Comparison of ENCODE assay signal across 12 cellular contexts in the genomic region with DNA sequence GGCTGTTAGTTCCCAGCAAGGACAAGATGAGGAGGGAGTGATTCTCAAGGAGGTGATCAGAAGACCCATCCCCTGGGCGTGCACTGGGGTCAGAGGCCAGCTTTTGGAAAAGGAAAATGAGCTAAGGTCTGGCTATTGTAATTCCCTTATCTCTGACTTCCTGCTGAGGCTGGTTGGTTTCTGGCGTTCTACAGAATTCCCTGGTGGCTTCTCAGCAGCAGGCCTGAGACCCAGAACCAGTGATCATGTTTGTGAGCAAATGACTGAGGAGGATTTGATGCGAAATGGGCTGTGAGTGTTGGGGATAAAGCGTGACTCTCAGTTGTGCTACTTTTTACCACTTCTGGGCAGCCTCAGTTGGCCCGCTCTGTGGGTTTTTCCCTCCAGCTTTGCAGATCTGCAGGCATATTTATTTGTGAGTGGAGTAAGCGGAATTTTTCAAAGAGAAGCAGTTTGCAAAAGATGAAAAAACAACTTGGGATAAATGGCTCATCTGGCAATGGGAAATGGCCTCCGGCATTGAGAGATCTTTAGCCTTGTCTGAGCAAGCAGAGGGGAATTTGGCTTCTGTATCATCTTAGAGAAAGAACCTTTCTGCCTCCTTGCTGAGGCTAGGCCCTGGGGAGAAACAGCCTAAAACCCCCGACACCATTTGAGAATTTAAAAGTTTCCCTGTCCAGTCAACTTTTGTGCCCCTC.
A peak's percentile ranks its signal among the peaks of the same experiment; 100 is the strongest.
DNase-seq lines count a peak whose midpoint lies in the region; ATAC-seq and TF ChIP-seq lines count a peak whose summit lies in the region.
"Had no signal": no experiment of that assay in that cellular context is flagged by ENCODE, and none has a peak within 500 bp of the region (broad histone marks: within the 10 kb centered on the region; RNA-seq: fewer than 3 reads in every experiment).

No MANE protein-coding gene starts in this region.

- WGBS in GM23248 (ENCODE audit: low coverage in 1 of 2, low lambda C conversion rate in 2 of 2, missing lambda C conversion rate in 2 of 2), 2 experiments, result 20 to 24% methylated on average over 8 of the region's 8 CpGs
- WGBS in body of pancreas, 2 donors, result 71 to 73% methylated on average over 8 of the region's 8 CpGs
- WGBS in heart right ventricle, 2 donors, result 51 to 63% methylated on average over 8 of the region's 8 CpGs
- 61 to 67% (median 63%) methylated on average over 8 of the region's 8 CpGs for WGBS in stomach, 5 donors

- H3K79me2 ChIP-seq in GM23248 (ENCODE audit: insufficient read depth), result no peaks in the 10 kb centered on the region

- H3K4me3 ChIP-seq in GM23248 (no peak overlapping the region), body of pancreas (no peak overlapping the region), heart right ventricle (no peak overlapping the region), stomach (no peak overlapping the region)

- H3K9me3 ChIP-seq in GM23248 (ENCODE audit: low read depth) (no peaks in the 10 kb centered on the region), body of pancreas (no peaks in the 10 kb centered on the region), heart right ventricle (no peaks in the 10 kb centered on the region), stomach (no peaks in the 10 kb centered on the region)

- peak; percentile 15 for ATAC-seq in body of pancreas
- ATAC-seq in heart right ventricle, result peak; percentile 48 to 84 (median 74)
- ATAC-seq: stimulated activated effector memory CD8-positive, alpha-beta T cell treated with anti-CD3 and anti-CD28 coated beads, Interleukin-12 subunit alpha, Interleukin-12 subunit beta, amount 100 ng/mL, for 72 hours; T-cell had no signal

- H3K36me3 ChIP-seq in GM23248 (ENCODE audit: low read depth) (no peaks in the 10 kb centered on the region), body of pancreas (replicated peaks in 1 of 2; ENCODE audit: insufficient read depth in 1 of 2, low read depth in 2 of 2) (no peaks in the 10 kb centered on the region), heart right ventricle (no peaks in the 10 kb centered on the region), stomach (no peaks in the 10 kb centered on the region)

- H3K27me3 ChIP-seq in GM23248 (replicated peaks; ENCODE audit: insufficient read depth) (no peaks in the 10 kb centered on the region), body of pancreas (no peaks in the 10 kb centered on the region), heart right ventricle (no peaks in the 10 kb centered on the region), stomach (no peaks in the 10 kb centered on the region)

- H3K9me2 ChIP-seq in GM23248 (ENCODE audit: insufficient read depth), result no peaks in the 10 kb centered on the region

- H3F3A ChIP-seq in GM23248 (ENCODE audit: insufficient read depth), result peaks cover 14% of the 10 kb centered on the region; the same call in 1 of the 2 replicates

- DNase-seq in GM23248, result peak; percentile 84
- no peak for DNase-seq in body of pancreas
- DNase-seq in heart right ventricle, result peak; percentile 57 to 62
- DNase-seq in stomach, result no peak
- DNase-seq in HuH-7.5 (ENCODE audit: low spot score), result no peak
- no peak for DNase-seq in NCI-H446 (lab: John Stamatoyannopoulos, UW)
- DNase-seq in DMS153 (lab: John Stamatoyannopoulos, UW), result no peak
- DNase-seq in NCI-H2081 treated with DMSO at 0.1 percent for 48 hours (lab: John Stamatoyannopoulos, UW), result no peak
- DNase-seq: DMS79 treated with DMSO at 0.1 percent for 48 hours, NCI-H2227 treated with DMSO at 0.1 percent for 48 hours, T-cell had no signal

- no peak for TF ChIP-seq EP300 in stomach (IDR thresholded peaks at IDR 0.05)

- peak overlapping the region; percentile 72 for H2AFZ ChIP-seq in GM23248

- peak overlapping the region; percentile 70 for H3K27ac ChIP-seq in GM23248
- H3K27ac ChIP-seq in body of pancreas, result peak overlapping the region in 1 of 4 donors; percentile 4
- H3K27ac ChIP-seq in heart right ventricle, result peak overlapping the region in 9 of 10 donors; percentile 41 to 84 (median 70)
- peak overlapping the region in 4 of 5 donors; percentile 28 to 63 (median 38) for H3K27ac ChIP-seq in stomach

- H3K4me2 ChIP-seq in GM23248 (ENCODE audit: unreplicated experiment), result peak overlapping the region; percentile 39

- in situ Hi-C loops in GM23248 (cut with MboI), result no loop called here

- H4K20me1 ChIP-seq in GM23248 (ENCODE audit: insufficient read depth), result no peaks in the 10 kb centered on the region

- peaks cover 12% of the 10 kb centered on the region; the same call in 1 of the 2 replicates for H3K4me1 ChIP-seq in GM23248 (ENCODE audit: insufficient read depth)
- no peaks in the 10 kb centered on the region for H3K4me1 ChIP-seq in body of pancreas
- H3K4me1 ChIP-seq in heart right ventricle, result peaks cover 7 to 50% (median 42%) of the 10 kb centered on the region in 9 donors
- H3K4me1 ChIP-seq in stomach, result peaks cover 0 to 31% (median 6%) of the 10 kb centered on the region in 4 donors

- TF ChIP-seq CTCF in body of pancreas (IDR thresholded peaks at IDR 0.05), result no peak
- TF ChIP-seq CTCF in heart right ventricle (IDR thresholded peaks at IDR 0.05), result no peak
- no peak for TF ChIP-seq CTCF in stomach (IDR thresholded peaks at IDR 0.05)

- intact Hi-C loops in body of pancreas (cut with DNase I) (no loop called here), heart right ventricle (cut with DNase I) (no loop called here), stomach (cut with DNase I; ENCODE audit: low total_unique reads) (no loop called here)

- no peak for TF ChIP-seq POLR2A in body of pancreas (IDR thresholded peaks at IDR 0.05)
- no peak for TF ChIP-seq POLR2A in stomach (IDR thresholded peaks at IDR 0.05)

- H3K9ac ChIP-seq in GM23248, result peak overlapping the region; percentile 27

Comparison
In these comparisons a context has a peak if more than half of its experiments do, and no peak if none do; other contexts are left out.
1. DNase-seq: peak in GM23248 (single experiment) and heart right ventricle (2 of 2); none in body of pancreas (0 of 4), stomach (single experiment), HuH-7.5 (single experiment), NCI-H446 (0 of 2), DMS153 (single experiment) and NCI-H2081 treated with DMSO at 0.1 percent for 48 hours (single experiment).